ENCODE assay signal across 8 cellular contexts in genomic region chr13:112722433-112723250, GRCh38. TPM values are rescaled to one million over a fixed set of nuclear protein-coding genes. Genes with fewer than 3 reads are reported as not detected.
DNase-seq lines count a peak whose midpoint lies in the region; ATAC-seq and TF ChIP-seq lines count a peak whose summit lies in the region.

No MANE protein-coding gene starts in this region.

- WGBS in right lobe of liver (ENCODE audit: insufficient coverage, low coverage, low lambda C conversion rate, missing lambda C conversion rate), result 53% methylated on average over 13 of the region's 19 CpGs

- H3K27me3 ChIP-seq in right lobe of liver, result no peaks in the 10 kb centered on the region

- ATAC-seq in right lobe of liver (peak; percentile 62 to 80 (median 68)), GM18858 (IDR thresholded peaks at IDR 0.05; ENCODE audit: unreplicated experiment) (no peak), GM18498 (IDR thresholded peaks at IDR 0.05; ENCODE audit: unreplicated experiment) (no peak), GM21367 (IDR thresholded peaks at IDR 0.05; ENCODE audit: unreplicated experiment) (no peak)

- no peaks in the 10 kb centered on the region for H3K9me3 ChIP-seq in right lobe of liver

- DNase-seq in AG08395 (ENCODE audit: low spot score) (peak; percentile 42), HuH-7.5 (ENCODE audit: low spot score) (peak; percentile 73), cardiac fibroblast (ENCODE audit: low read depth in 2 of 2) (peak; percentile 57 to 95), right lobe of liver (peak in 1 of 3 donors; percentile 51), AML-193 (lab: John Stamatoyannopoulos, UW) (no peak)

- no peaks in the 10 kb centered on the region for H3K36me3 ChIP-seq in right lobe of liver

- no peak overlapping the region for H3K4me3 ChIP-seq in cardiac fibroblast (replicated peaks in 1 of 2; ENCODE audit: low read depth in 2 of 2, low read length in 2 of 2)
- H3K4me3 ChIP-seq in right lobe of liver, result no peak overlapping the region

- TF ChIP-seq POLR2A in right lobe of liver (IDR thresholded peaks at IDR 0.05), result no peak

- H3K27ac ChIP-seq in right lobe of liver, result peak overlapping the region; percentile 39 to 80 (median 59)

- TF ChIP-seq CTCF in cardiac fibroblast (IDR thresholded peaks at IDR 0.05; ENCODE audit: low read depth, low read length) (no peak), right lobe of liver (IDR thresholded peaks at IDR 0.05) (no peak)

- peaks cover 0 to 11% (median 2%) of the 10 kb centered on the region in 4 donors for H3K4me1 ChIP-seq in right lobe of liver

- intact Hi-C loops in right lobe of liver (cut with DNase I), result no loop called here

RNA-seq across cellular contexts. Expression of gene ATP11A, which starts 32.8 kb away (rescaled TPM):
- 10 to 100 TPM; 24.3 to 57.4 (median 33.1) TPM for total RNA-seq in right lobe of liver

Comparison
In these comparisons a context has a peak if more than half of its experiments do, and no peak if none do; other contexts are left out.
1. DNase-seq: peak in AG08395 (single experiment), HuH-7.5 (single experiment) and cardiac fibroblast (2 of 2); none in AML-193 (0 of 2).
2. ATAC-seq: peak in right lobe of liver (4 of 4); none in GM18858 (single experiment), GM18498 (single experiment) and GM21367 (single experiment).